In genomic region chr13:40656358-40656757, GRCh38 we compare ENCODE assay signal across 25 cellular contexts. TPM values are rescaled to one million over a fixed set of nuclear protein-coding genes. Genes with fewer than 3 reads are reported as not detected.
DNase-seq lines count a peak whose midpoint lies in the region; ATAC-seq, FAIRE-seq and TF ChIP-seq lines count a peak whose summit lies in the region.
"Had no signal": no experiment of that assay in that cellular context is flagged by ENCODE, and none has a peak within 500 bp of the region (broad histone marks: within the 10 kb centered on the region; RNA-seq: fewer than 3 reads in every experiment).

No MANE protein-coding gene starts in this region.

- intact Hi-C loops in CD8-positive, alpha-beta T cell (cut with DNase I, micrococcal nuclease) = no loop called here

- H3K9me3 ChIP-seq in CD8-positive, alpha-beta T cell (ENCODE audit: low read length) = no peaks in the 10 kb centered on the region
- no peaks in the 10 kb centered on the region for H3K9me3 ChIP-seq in SK-N-MC (ENCODE audit: low read depth, low read length)
- H3K9me3 ChIP-seq: adrenal gland, psoas muscle, SJSA1, thoracic aorta had no signal

- peak; percentile 70 for FAIRE-seq in islet of Langerhans (lab: Jason Lieb, UNC)
- FAIRE-seq: colon, G401.6 had no signal

- TF ChIP-seq CTCF in CD8-positive, alpha-beta T cell (IDR thresholded peaks at IDR 0.05) = no peak

- CTCF ChIA-PET in CD8-positive, alpha-beta T cell (lab: Charles Lee) = no interaction called here
- CTCF ChIA-PET in T-cell (lab: Charles Lee) = no interaction called here

- H3K4me3 Mint-ChIP-seq in activated T-cell treated with anti-CD3 and anti-CD28 coated beads, Interleukin-2, amount 50 U/mL, for 24 hours = no peak overlapping the region
- H3K4me3 Mint-ChIP-seq in CD8-positive, alpha-beta T cell = peak overlapping the region; percentile 18
- H3K4me3 Mint-ChIP-seq in T-cell = peak overlapping the region in 1 of 3 donors; percentile 96
- H3K4me3 Mint-ChIP-seq: CD14-positive monocyte; stimulated activated memory B cell treated with anti-CD40 and anti-IgM and Interleukin-4, amounts not matched to agents 10 μg/mL and 1 μg/mL and 100 μg/mL, for 72 hours had no signal

- H3K4me1 Mint-ChIP-seq in activated T-cell treated with anti-CD3 and anti-CD28 coated beads, Interleukin-2, amount 50 U/mL, for 24 hours (ENCODE audit: low read depth) = peaks cover 94% of the 10 kb centered on the region
- peaks cover 89% of the 10 kb centered on the region for H3K4me1 Mint-ChIP-seq in CD8-positive, alpha-beta T cell (ENCODE audit: low read depth)
- H3K4me1 Mint-ChIP-seq in T-cell = peaks cover 93 to 95% (median 94%) of the 10 kb centered on the region in 3 donors

- H3K27ac Mint-ChIP-seq in activated T-cell treated with anti-CD3 and anti-CD28 coated beads, Interleukin-2, amount 50 U/mL, for 24 hours = peak overlapping the region; percentile 70
- no peak overlapping the region for H3K27ac Mint-ChIP-seq in CD8-positive, alpha-beta T cell
- H3K27ac Mint-ChIP-seq in T-cell = peak overlapping the region in 1 of 2 donors; percentile 16
- H3K27ac Mint-ChIP-seq: effector memory CD8-positive, alpha-beta T cell had no signal

- POLR2A ChIA-PET in CD8-positive, alpha-beta T cell (lab: Charles Lee) = interaction anchor here (1.9 kb wide), 1 partner anchor 9 kb away, joined by 6 read pairs; the partner anchor contains the start of gene FOXO1
- POLR2A ChIA-PET in T-cell (lab: Charles Lee) = interaction anchor here in 1 of 2 donors (0.6 kb wide), 1 partner anchor 1342 kb away, joined by 3 read pairs; no protein-coding TSS in a partner anchor

- no peak for DNase-seq in activated T-cell treated with anti-CD3 and anti-CD28 coated beads, Interleukin-2, amount 50 U/mL, for 24 hours
- no peak for DNase-seq in activated T-cell treated with anti-CD3 and anti-CD28 coated beads, Interleukin-2, amount 50 U/mL, for 1 hour
- DNase-seq in CD8-positive, alpha-beta T cell = no peak
- DNase-seq in SK-N-MC (ENCODE audit: low read depth, low spot score) = peak; percentile 66
- no peak for DNase-seq in T-cell
- DNase-seq: adrenal gland; brain microvascular endothelial cell; effector memory CD8-positive, alpha-beta T cell; H7; kidney glomerular epithelial cell; NCI-H1694; NCI-H2171; NCI-H774; psoas muscle had no signal

- no peak overlapping the region for H3K4me3 ChIP-seq in CD8-positive, alpha-beta T cell (ENCODE audit: low read depth, low read length)
- peak overlapping the region; percentile 40 for H3K4me3 ChIP-seq in SK-N-MC
- H3K4me3 ChIP-seq: adrenal gland, psoas muscle, SJSA1, thoracic aorta had no signal

- ATAC-seq in CD8-positive, alpha-beta T cell = no peak
- ATAC-seq in GM21360 (IDR thresholded peaks at IDR 0.05; ENCODE audit: unreplicated experiment) (no peak), T-cell (replicated peaks in 1 of 4) (no peak), HG03196 (IDR thresholded peaks at IDR 0.05; ENCODE audit: unreplicated experiment) (no peak)
- ATAC-seq: effector memory CD8-positive, alpha-beta T cell; Panc1; psoas muscle; stimulated activated memory B cell treated with anti-CD40 and anti-IgM and Interleukin-4, amounts not matched to agents 10 μg/mL and 1 μg/mL and 100 μg/mL, for 72 hours had no signal

- H3K36me3 ChIP-seq in CD8-positive, alpha-beta T cell (ENCODE audit: insufficient read depth, low read length) = no peaks in the 10 kb centered on the region
- no peaks in the 10 kb centered on the region for H3K36me3 ChIP-seq in SK-N-MC (ENCODE audit: insufficient read depth, low read length)
- H3K36me3 ChIP-seq: adrenal gland, brain microvascular endothelial cell, SJSA1, thoracic aorta had no signal

- peaks cover 3% of the 10 kb centered on the region for H3K9me3 Mint-ChIP-seq in activated T-cell treated with anti-CD3 and anti-CD28 coated beads, Interleukin-2, amount 50 U/mL, for 24 hours
- no peaks in the 10 kb centered on the region for H3K9me3 Mint-ChIP-seq in CD8-positive, alpha-beta T cell
- H3K9me3 Mint-ChIP-seq in T-cell = no peaks in the 10 kb centered on the region
- H3K9me3 Mint-ChIP-seq: effector memory CD8-positive, alpha-beta T cell; IgD-negative memory B cell; stimulated activated memory B cell treated with anti-CD40 and anti-IgM and Interleukin-4, amounts not matched to agents 10 μg/mL and 1 μg/mL and 100 μg/mL, for 72 hours had no signal

- no peak overlapping the region for H3K27ac ChIP-seq in CD8-positive, alpha-beta T cell (ENCODE audit: low read depth, low read length)
- H3K27ac ChIP-seq in SK-N-MC = peak overlapping the region; percentile 91
- H3K27ac ChIP-seq: adrenal gland, brain microvascular endothelial cell, SJSA1, thoracic aorta had no signal

- no peaks in the 10 kb centered on the region for H3K27me3 ChIP-seq in CD8-positive, alpha-beta T cell (ENCODE audit: insufficient read depth, low read length)
- H3K27me3 ChIP-seq: adrenal gland, brain microvascular endothelial cell, SJSA1 had no signal

- peaks cover 66% of the 10 kb centered on the region for H3K36me3 Mint-ChIP-seq in activated T-cell treated with anti-CD3 and anti-CD28 coated beads, Interleukin-2, amount 50 U/mL, for 24 hours (ENCODE audit: low read depth)
- peaks cover 14% of the 10 kb centered on the region for H3K36me3 Mint-ChIP-seq in CD8-positive, alpha-beta T cell
- H3K36me3 Mint-ChIP-seq in T-cell = peaks cover 17% of the 10 kb centered on the region

- H3K27me3 Mint-ChIP-seq in activated T-cell treated with anti-CD3 and anti-CD28 coated beads, Interleukin-2, amount 50 U/mL, for 24 hours = no peaks in the 10 kb centered on the region
- no peaks in the 10 kb centered on the region for H3K27me3 Mint-ChIP-seq in CD8-positive, alpha-beta T cell (ENCODE audit: low read depth)
- no peaks in the 10 kb centered on the region for H3K27me3 Mint-ChIP-seq in T-cell
- H3K27me3 Mint-ChIP-seq: effector memory CD8-positive, alpha-beta T cell; IgD-negative memory B cell; stimulated activated memory B cell treated with anti-CD40 and anti-IgM and Interleukin-4, amounts not matched to agents 10 μg/mL and 1 μg/mL and 100 μg/mL, for 72 hours had no signal

- no peak overlapping the region for H3K9ac ChIP-seq in SK-N-MC (ENCODE audit: insufficient read length)

- H3K4me1 ChIP-seq in CD8-positive, alpha-beta T cell (ENCODE audit: insufficient read depth, low read length) = peaks cover 84% of the 10 kb centered on the region

RNA-seq across cellular contexts. Expression of gene FOXO1, which starts 10.1 kb away (rescaled TPM):
- total RNA-seq in CD8-positive, alpha-beta T cell = 10 to 100 TPM; 97.2 to 97.3 TPM
- 10 to 100 TPM; 73.0 to 89.1 (median 84.5) TPM for total RNA-seq in T-cell
